In the genomic region with DNA sequence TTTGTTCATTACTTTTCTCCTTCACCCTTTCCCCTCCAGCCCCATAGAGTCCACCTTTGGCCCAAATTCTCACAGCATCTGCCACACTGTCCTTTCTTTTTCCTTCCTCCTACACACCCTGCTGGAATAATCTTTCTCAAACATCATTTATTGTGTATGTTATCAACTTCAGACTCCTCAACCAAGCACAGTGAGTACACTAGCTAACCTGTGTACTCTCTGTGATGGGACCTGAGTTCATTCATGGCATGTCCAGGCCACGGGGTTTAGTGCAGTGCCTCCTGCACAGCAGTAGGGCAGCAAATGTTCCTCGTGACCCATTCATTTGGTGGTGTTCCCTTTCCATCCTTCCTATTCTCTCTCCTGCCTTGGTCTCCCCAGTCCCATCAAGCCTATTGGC, we compare ENCODE assay signal across 9 cellular contexts. TPM values are rescaled to one million over a fixed set of nuclear protein-coding genes. Genes with fewer than 3 reads are reported as not detected.
DNase-seq lines count a peak whose midpoint lies in the region; ATAC-seq, FAIRE-seq and TF ChIP-seq lines count a peak whose summit lies in the region.
"Had no signal": no experiment of that assay in that cellular context is flagged by ENCODE, and none has a peak within 500 bp of the region (broad histone marks: within the 10 kb centered on the region; RNA-seq: fewer than 3 reads in every experiment).

No MANE protein-coding gene starts in this region.

- H3K9ac ChIP-seq in HCT116 (ENCODE audit: low read length) (no peak overlapping the region), keratinocyte (ENCODE audit: control insufficient read depth, extremely low read depth, insufficient read depth, low read length) (no peak overlapping the region)

- no peak for ATAC-seq in HCT116
- ATAC-seq in HG02973 (IDR thresholded peaks at IDR 0.05; ENCODE audit: unreplicated experiment) = no peak
- ATAC-seq in GM18858 (IDR thresholded peaks at IDR 0.05; ENCODE audit: unreplicated experiment) = no peak

- H3K36me3 Mint-ChIP-seq in activated T-helper 1 cell treated with anti-CD3 and anti-CD28 coated beads, Interleukin-12 subunit alpha, Interleukin-12 subunit beta, Interleukin-2, Interleukin-4 antibody, amounts not matched to agents 30 ng/mL and 10 ng/mL and 1 ng/mL, durations not matched to agents 14 hours and 24 hours and 36 hours (ENCODE audit: low read depth) = no peaks in the 10 kb centered on the region

- H3K27ac Mint-ChIP-seq in activated T-helper 1 cell treated with anti-CD3 and anti-CD28 coated beads, Interleukin-12 subunit alpha, Interleukin-12 subunit beta, Interleukin-2, Interleukin-4 antibody, amounts not matched to agents 30 ng/mL and 10 ng/mL and 1 ng/mL, durations not matched to agents 14 hours and 24 hours and 36 hours = peak overlapping the region; percentile 77

- no peaks in the 10 kb centered on the region for H3K9me3 Mint-ChIP-seq in activated T-helper 1 cell treated with anti-CD3 and anti-CD28 coated beads, Interleukin-12 subunit alpha, Interleukin-12 subunit beta, Interleukin-2, Interleukin-4 antibody, amounts not matched to agents 30 ng/mL and 10 ng/mL and 1 ng/mL, durations not matched to agents 14 hours and 24 hours and 36 hours

- peaks cover 73% of the 10 kb centered on the region for H3K4me1 Mint-ChIP-seq in activated T-helper 1 cell treated with anti-CD3 and anti-CD28 coated beads, Interleukin-12 subunit alpha, Interleukin-12 subunit beta, Interleukin-2, Interleukin-4 antibody, amounts not matched to agents 30 ng/mL and 10 ng/mL and 1 ng/mL, durations not matched to agents 14 hours and 24 hours and 36 hours (ENCODE audit: low read depth)

- WGBS in small intestine, 3 donors = 10 to 46% (median 42%) methylated on average over 2 of the region's 2 CpGs

- H3K79me2 ChIP-seq in HCT116 (ENCODE audit: insufficient read depth, low read length) = no peaks in the 10 kb centered on the region
- no peaks in the 10 kb centered on the region for H3K79me2 ChIP-seq in keratinocyte (ENCODE audit: control insufficient read depth, insufficient read depth, low read length)

- H3K27me3 ChIP-seq in HCT116 (ENCODE audit: insufficient read depth, low read length) (no peaks in the 10 kb centered on the region), keratinocyte (ENCODE audit: control insufficient read depth, extremely low read depth, insufficient read depth, low read length) (no peaks in the 10 kb centered on the region), small intestine (ENCODE audit: control insufficient read depth in 2 of 2, insufficient read depth in 2 of 2, low read length in 2 of 2) (no peaks in the 10 kb centered on the region)
- H3K27me3 ChIP-seq: cardiac muscle cell had no signal

- intact Hi-C loops in HCT116 (cut with micrococcal nuclease) = no loop called here
- intact Hi-C loops in activated T-helper 1 cell treated with anti-CD3 and anti-CD28 coated beads, Interleukin-12 subunit alpha, Interleukin-12 subunit beta, Interleukin-2, Interleukin-4 antibody, amounts not matched to agents 30 ng/mL and 10 ng/mL and 1 ng/mL, durations not matched to agents 14 hours and 24 hours and 36 hours (cut with micrococcal nuclease) = no loop called here

- H3K4me3 ChIP-seq in HCT116 (replicated peaks in 1 of 2; ENCODE audit: low read depth in 1 of 2, low read length in 2 of 2) (no peak overlapping the region), keratinocyte (ENCODE audit: control insufficient read depth in 2 of 3, extremely low read depth in 1 of 3, insufficient read depth in 2 of 3, low read depth in 1 of 3, low read length in 3 of 3) (no peak overlapping the region), small intestine (ENCODE audit: low read depth in 1 of 2, low read length in 2 of 2) (no peak overlapping the region)
- H3K4me3 ChIP-seq: cardiac muscle cell had no signal

- peak overlapping the region; percentile 26 for H3K4me3 Mint-ChIP-seq in activated T-helper 1 cell treated with anti-CD3 and anti-CD28 coated beads, Interleukin-12 subunit alpha, Interleukin-12 subunit beta, Interleukin-2, Interleukin-4 antibody, amounts not matched to agents 30 ng/mL and 10 ng/mL and 1 ng/mL, durations not matched to agents 14 hours and 24 hours and 36 hours

- H3K4me2 ChIP-seq in HCT116 (ENCODE audit: low read length) = peak overlapping the region; percentile 99; the same call in 1 of the 2 replicates
- H3K4me2 ChIP-seq in keratinocyte (ENCODE audit: control insufficient read depth, extremely low read depth, insufficient read depth, low read depth, low read length) = no peak overlapping the region

- CTCF ChIA-PET in HCT116 (lab: Charles Lee) = no interaction called here

- RAD21 ChIA-PET in HCT116 (lab: Charles Lee; ENCODE audit: low non-redundant PET in 1 of 2, low total read pairs in 2 of 2, uncharacterized antibody in 2 of 2, unreplicated experiment in 2 of 2) = no interaction called here

- no peaks in the 10 kb centered on the region for H3K9me2 ChIP-seq in HCT116 (ENCODE audit: insufficient read depth)

- dilution Hi-C loops in keratinocyte (cut with MboI; ENCODE audit: extremely low pct_ligation_motif_present, low sequenced_read_pairs) = loop anchor here (25.0 kb wide), 1 partner anchor 167 kb away; no protein-coding TSS in a partner anchor

- H2AFZ ChIP-seq in HCT116 (ENCODE audit: low read depth, low read length, poor library complexity, severe bottlenecking) (no peak overlapping the region), keratinocyte (ENCODE audit: control insufficient read depth, low read length) (peak overlapping the region; percentile 4)

- H3K4me1 ChIP-seq in HCT116 (ENCODE audit: control insufficient read depth in 1 of 2, insufficient read depth in 2 of 2, low read length in 2 of 2) = peaks cover 63 to 78% of the 10 kb centered on the region in 2 experiments
- peaks cover 71% of the 10 kb centered on the region for H3K4me1 ChIP-seq in keratinocyte (ENCODE audit: control insufficient read depth, extremely low read depth, insufficient read depth, low read length)
- peaks cover 21 to 39% of the 10 kb centered on the region in 2 donors for H3K4me1 ChIP-seq in small intestine (ENCODE audit: control insufficient read depth in 2 of 2, insufficient read depth in 1 of 2, low read depth in 1 of 2, low read length in 1 of 2)

- H4K20me1 ChIP-seq in HCT116 (ENCODE audit: insufficient read depth) = no peaks in the 10 kb centered on the region
- H4K20me1 ChIP-seq in keratinocyte (ENCODE audit: control insufficient read depth, extremely low read depth, insufficient read depth, low read length) = no peaks in the 10 kb centered on the region

- TF ChIP-seq RAD21 in HCT116 (IDR thresholded peaks at IDR 0.05; ENCODE audit: low read depth) = no peak

- FAIRE-seq in keratinocyte (lab: Jason Lieb, UNC) (no peak), small intestine (lab: Jason Lieb, UNC) (no peak)

- H3K27me3 Mint-ChIP-seq in activated T-helper 1 cell treated with anti-CD3 and anti-CD28 coated beads, Interleukin-12 subunit alpha, Interleukin-12 subunit beta, Interleukin-2, Interleukin-4 antibody, amounts not matched to agents 30 ng/mL and 10 ng/mL and 1 ng/mL, durations not matched to agents 14 hours and 24 hours and 36 hours (ENCODE audit: insufficient read depth) = no peaks in the 10 kb centered on the region

- H3K36me3 ChIP-seq in HCT116 (ENCODE audit: control insufficient read depth in 1 of 2, insufficient read depth in 2 of 2, low read length in 2 of 2) (no peaks in the 10 kb centered on the region), keratinocyte (ENCODE audit: control insufficient read depth in 2 of 2, extremely low read depth in 1 of 2, insufficient read depth in 2 of 2, low read length in 2 of 2) (no peaks in the 10 kb centered on the region), small intestine (ENCODE audit: control insufficient read depth in 2 of 2, insufficient read depth in 2 of 2, low read length in 2 of 2) (no peaks in the 10 kb centered on the region)
- H3K36me3 ChIP-seq: cardiac muscle cell had no signal

- DNase-seq in HCT116 (ENCODE audit: low read depth, low spot score) (no peak), keratinocyte (ENCODE audit: low read depth, low spot score) (no peak), small intestine (peak; percentile 95), NCI-H510A (lab: John Stamatoyannopoulos, UW) (no peak), NCI-H2227 treated with DMSO at 0.1 percent for 48 hours (lab: John Stamatoyannopoulos, UW) (no peak)
- no peak for DNase-seq in activated T-helper 1 cell treated with anti-CD3 and anti-CD28 coated beads, Interleukin-12 subunit alpha, Interleukin-12 subunit beta, Interleukin-2, Interleukin-4 antibody, amounts not matched to agents 30 ng/mL and 10 ng/mL and 1 ng/mL, durations not matched to agents 14 hours and 24 hours and 36 hours (ENCODE audit: low spot score)

- H3K9me3 ChIP-seq in HCT116 (ENCODE audit: control insufficient read depth in 1 of 2, insufficient read depth in 1 of 2, low read depth in 1 of 2, low read length in 2 of 2) (no peaks in the 10 kb centered on the region), keratinocyte (ENCODE audit: control insufficient read depth, low read depth, low read length) (no peaks in the 10 kb centered on the region), small intestine (ENCODE audit: control insufficient read depth, low read depth) (no peaks in the 10 kb centered on the region)

- no peak for TF ChIP-seq POLR2A in HCT116 (IDR thresholded peaks at IDR 0.05; ENCODE audit: borderline replicate concordance, extremely low read depth, insufficient read depth, insufficient read length)

- no peaks in the 10 kb centered on the region for H3K9me1 ChIP-seq in keratinocyte (ENCODE audit: control insufficient read depth, extremely low read depth, insufficient read depth, low read length)

- BruUV-seq in HCT116 (replicated peaks; lab: Mats Ljungman, UMichigan) = no TSS peak

- TF ChIP-seq CTCF in HCT116 (IDR thresholded peaks at IDR 0.05 in 2 of 3, conservative IDR thresholded peaks at IDR 0.05 in 1 of 3; ENCODE audit: borderline replicate concordance in 1 of 3, insufficient read depth in 1 of 3, low read depth in 2 of 3, low read length in 2 of 3) (no peak), keratinocyte (optimal IDR thresholded peaks at IDR 0.05 in 1 of 3, IDR thresholded peaks at IDR 0.05 in 1 of 3, conservative IDR thresholded peaks at IDR 0.05 in 1 of 3; ENCODE audit: extremely low read depth in 1 of 3, insufficient read depth in 2 of 3, low read length in 3 of 3) (no peak)

- POLR2A ChIA-PET in HCT116 (lab: Charles Lee) = no interaction called here

- H3K27ac ChIP-seq in HCT116 (ENCODE audit: low read depth, low read length) = peak overlapping the region; percentile 96; the same call in 1 of the 2 replicates
- H3K27ac ChIP-seq in keratinocyte (ENCODE audit: control insufficient read depth, insufficient read depth, low read length) = peak overlapping the region; percentile 88
- peak overlapping the region; percentile 97 to 99 for H3K27ac ChIP-seq in small intestine (ENCODE audit: low read depth in 1 of 2, low read length in 1 of 2)
- H3K27ac ChIP-seq: cardiac muscle cell had no signal

RNA-seq across cellular contexts. Expression of a gene that starts 7.1 kb away (rescaled TPM):
- total RNA-seq in HCT116 (2021; ENCODE audit: unreplicated experiment) = 0.79 TPM
- 0.75 and 1.2 TPM in 2 replicates for polyA plus RNA-seq in HCT116 (2012)
- total RNA-seq in activated T-helper 1 cell treated with anti-CD3 and anti-CD28 coated beads, Interleukin-12 subunit alpha, Interleukin-12 subunit beta, Interleukin-2, Interleukin-4 antibody, amounts not matched to agents 30 ng/mL and 10 ng/mL and 1 ng/mL, durations not matched to agents 14 hours and 24 hours and 36 hours = 0.24 and 0.41 TPM in 2 replicates
- 0.34 to 1.7 TPM (median 0.54 TPM) in 3 replicates for polyA plus RNA-seq in keratinocyte
- not detected for polyA plus RNA-seq in keratinocyte (2011; ENCODE audit: low read depth)
- polyA plus RNA-seq in keratinocyte (2011; cell fraction: cytosol; rRNA removed) = 0.43 TPM in 2 replicates
- polyA plus RNA-seq in keratinocyte (2011; cell fraction: nucleus; rRNA removed) = 5.5 and 6.0 TPM in 2 replicates
- 0.34 and 0.56 TPM in 2 replicates for polyA plus RNA-seq in keratinocyte (2012; ENCODE audit: low replicate concordance)
- 0.49 to 1.3 TPM (median 0.69 TPM) in 3 replicates for polyA minus RNA-seq in keratinocyte
- polyA minus RNA-seq in keratinocyte (2011; cell fraction: cytosol; rRNA and poly(A)+ RNA removed) = not detected
- polyA minus RNA-seq in keratinocyte (2011; cell fraction: nucleus; rRNA and poly(A)+ RNA removed) = not detected in 2 replicates
- polyA plus RNA-seq in small intestine = 1 to 10 TPM in 1 of 3 donors, under 1 TPM in 1, not detected in 1; 0.72 to 2.5 TPM

RNA-seq across cellular contexts. Expression of a gene that starts 41.0 kb away (rescaled TPM):
- 50.3 TPM for total RNA-seq in HCT116 (2021; ENCODE audit: unreplicated experiment)
- 19.5 and 29.2 TPM in 2 replicates for polyA plus RNA-seq in HCT116 (2012)
- total RNA-seq in activated T-helper 1 cell treated with anti-CD3 and anti-CD28 coated beads, Interleukin-12 subunit alpha, Interleukin-12 subunit beta, Interleukin-2, Interleukin-4 antibody, amounts not matched to agents 30 ng/mL and 10 ng/mL and 1 ng/mL, durations not matched to agents 14 hours and 24 hours and 36 hours = 60.9 and 62.4 TPM in 2 replicates
- polyA plus RNA-seq in keratinocyte = 48.0 to 88.3 TPM (median 59.0 TPM) in 3 replicates
- polyA plus RNA-seq in keratinocyte (2011; ENCODE audit: low read depth) = 29.3 TPM
- polyA plus RNA-seq in keratinocyte (2011; cell fraction: cytosol; rRNA removed) = 53.4 and 63.7 TPM in 2 replicates
- polyA plus RNA-seq in keratinocyte (2011; cell fraction: nucleus; rRNA removed) = 52.6 and 53.1 TPM in 2 replicates
- 52.0 and 70.9 TPM in 2 replicates for polyA plus RNA-seq in keratinocyte (2012; ENCODE audit: low replicate concordance)
- polyA minus RNA-seq in keratinocyte = 15.1 to 56.8 TPM (median 27.8 TPM) in 3 replicates
- polyA minus RNA-seq in keratinocyte (2011; cell fraction: cytosol; rRNA and poly(A)+ RNA removed) = 22.8 TPM
- 15.8 and 39.4 TPM in 2 replicates for polyA minus RNA-seq in keratinocyte (2011; cell fraction: nucleus; rRNA and poly(A)+ RNA removed)
- polyA plus RNA-seq in small intestine = 100 to 1,000 TPM in 2 of 3 donors, 10 to 100 TPM in 1; 62.7 to 150 (median 115) TPM

RNA-seq across cellular contexts. Expression of a gene that starts 46.7 kb away (rescaled TPM):
- total RNA-seq in HCT116 (2021; ENCODE audit: unreplicated experiment) = 1.7 TPM
- 1.1 and 3.6 TPM in 2 replicates for polyA plus RNA-seq in HCT116 (2012)
- not detected in 2 replicates for total RNA-seq in activated T-helper 1 cell treated with anti-CD3 and anti-CD28 coated beads, Interleukin-12 subunit alpha, Interleukin-12 subunit beta, Interleukin-2, Interleukin-4 antibody, amounts not matched to agents 30 ng/mL and 10 ng/mL and 1 ng/mL, durations not matched to agents 14 hours and 24 hours and 36 hours
- polyA plus RNA-seq in keratinocyte = not detected in 3 replicates
- not detected for polyA plus RNA-seq in keratinocyte (2011; ENCODE audit: low read depth)
- polyA plus RNA-seq in keratinocyte (2011; cell fraction: cytosol; rRNA removed) = not detected in 2 replicates
- polyA plus RNA-seq in keratinocyte (2011; cell fraction: nucleus; rRNA removed) = not detected in 2 replicates
- not detected in 2 replicates for polyA plus RNA-seq in keratinocyte (2012; ENCODE audit: low replicate concordance)
- polyA minus RNA-seq in keratinocyte = not detected in 3 replicates
- polyA minus RNA-seq in keratinocyte (2011; cell fraction: cytosol; rRNA and poly(A)+ RNA removed) = not detected
- polyA minus RNA-seq in keratinocyte (2011; cell fraction: nucleus; rRNA and poly(A)+ RNA removed) = not detected in 2 replicates
- not detected for polyA plus RNA-seq in small intestine
- total RNA-seq: cardiac muscle cell had no signal

RNA-seq across cellular contexts. Expression of a gene that starts 51.1 kb away (rescaled TPM):
- not detected for total RNA-seq in HCT116 (2021; ENCODE audit: unreplicated experiment)
- polyA plus RNA-seq in HCT116 (2012) = 0.16 and 0.36 TPM in 2 replicates
- total RNA-seq in activated T-helper 1 cell treated with anti-CD3 and anti-CD28 coated beads, Interleukin-12 subunit alpha, Interleukin-12 subunit beta, Interleukin-2, Interleukin-4 antibody, amounts not matched to agents 30 ng/mL and 10 ng/mL and 1 ng/mL, durations not matched to agents 14 hours and 24 hours and 36 hours = not detected in 2 replicates
- polyA plus RNA-seq in keratinocyte = not detected in 3 replicates
- polyA plus RNA-seq in keratinocyte (2011; ENCODE audit: low read depth) = not detected
- polyA plus RNA-seq in keratinocyte (2011; cell fraction: cytosol; rRNA removed) = not detected in 2 replicates
- not detected in 2 replicates for polyA plus RNA-seq in keratinocyte (2011; cell fraction: nucleus; rRNA removed)
- polyA plus RNA-seq in keratinocyte (2012; ENCODE audit: low replicate concordance) = not detected in 2 replicates
- not detected in 3 replicates for polyA minus RNA-seq in keratinocyte
- polyA minus RNA-seq in keratinocyte (2011; cell fraction: cytosol; rRNA and poly(A)+ RNA removed) = not detected
- not detected in 2 replicates for polyA minus RNA-seq in keratinocyte (2011; cell fraction: nucleus; rRNA and poly(A)+ RNA removed)
- polyA plus RNA-seq in small intestine = not detected
- total RNA-seq: cardiac muscle cell had no signal
- polyA plus RNA-seq: cardiac muscle cell had no signal
